Comparison of ENCODE assay signal across 11 cellular contexts in the genomic region with DNA sequence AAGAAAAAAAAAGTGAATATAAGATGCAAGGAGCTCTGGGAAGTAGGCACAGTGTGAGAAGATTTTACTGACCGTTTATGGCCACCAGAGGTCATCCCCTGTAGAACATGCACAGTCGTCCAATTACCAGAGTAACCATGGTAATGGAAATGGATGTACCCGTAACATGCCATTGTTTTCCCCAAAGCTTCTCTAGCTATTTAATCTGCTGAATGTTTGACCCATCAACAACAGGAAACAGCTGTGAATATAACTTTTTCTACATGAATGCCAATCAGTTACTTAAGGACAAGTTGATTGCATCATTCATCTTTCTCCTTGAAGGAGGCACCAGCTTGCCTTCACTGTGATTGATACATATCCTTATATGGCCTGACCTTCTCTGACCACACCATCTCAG.
A peak's percentile ranks its signal among the peaks of the same experiment; 100 is the strongest.
DNase-seq lines count a peak whose midpoint lies in the region; ATAC-seq and TF ChIP-seq lines count a peak whose summit lies in the region.
"Had no signal": no experiment of that assay in that cellular context is flagged by ENCODE, and none has a peak within 500 bp of the region (broad histone marks: within the 10 kb centered on the region; RNA-seq: fewer than 3 reads in every experiment).

No MANE protein-coding gene starts in this region.

- no peaks in the 10 kb centered on the region for H3K27me3 Mint-ChIP-seq in GM23338 (ENCODE audit: insufficient read depth, low read depth, poor library complexity)
- no peaks in the 10 kb centered on the region for H3K27me3 Mint-ChIP-seq in activated CD8-positive, alpha-beta T cell treated with anti-CD3 and anti-CD28 coated beads, Interleukin-2, amount 10 ng/mL, durations not matched to agents 7 days and 5 days (ENCODE audit: low read depth)

- no peaks in the 10 kb centered on the region for H3F3A ChIP-seq in GM23338 (replicated peaks; ENCODE audit: low read depth)

- CTCF ChIA-PET in activated CD8-positive, alpha-beta T cell treated with anti-CD3 and anti-CD28 coated beads, Interleukin-2, amount 10 ng/mL, durations not matched to agents 7 days and 5 days (lab: Charles Lee), result no interaction called here

- POLR2A ChIA-PET in activated CD8-positive, alpha-beta T cell treated with anti-CD3 and anti-CD28 coated beads, Interleukin-2, amount 10 ng/mL, durations not matched to agents 7 days and 5 days (lab: Charles Lee), result no interaction called here

- H3K9me3 ChIP-seq in right lobe of liver, result no peaks in the 10 kb centered on the region
- H3K9me3 ChIP-seq in uterus, result no peaks in the 10 kb centered on the region

- H3K4me2 ChIP-seq in GM23338, result no peak overlapping the region

- TF ChIP-seq CTCF in GM23338 (conservative IDR thresholded peaks at IDR 0.05; ENCODE audit: low read depth in 2 of 2), result peak; percentile 54 to 63
- peak; percentile 40; the same call in 1 of the 2 replicates for TF ChIP-seq CTCF in LNCAP (IDR thresholded peaks at IDR 0.05)
- TF ChIP-seq CTCF in VCaP (conservative IDR thresholded peaks at IDR 0.05), result peak; percentile 68
- TF ChIP-seq CTCF in right lobe of liver (IDR thresholded peaks at IDR 0.05), result peak; percentile 24 to 54 (median 31)
- TF ChIP-seq CTCF in uterus (IDR thresholded peaks at IDR 0.05), result no peak

- no peaks in the 10 kb centered on the region for H4K20me1 ChIP-seq in GM23338 (replicated peaks; ENCODE audit: insufficient read depth)

- no peaks in the 10 kb centered on the region for H3K36me3 Mint-ChIP-seq in GM23338 (ENCODE audit: low read depth)
- no peaks in the 10 kb centered on the region for H3K36me3 Mint-ChIP-seq in activated CD8-positive, alpha-beta T cell treated with anti-CD3 and anti-CD28 coated beads, Interleukin-2, amount 10 ng/mL, durations not matched to agents 7 days and 5 days (ENCODE audit: low read depth)

- intact Hi-C loops in right lobe of liver (cut with DNase I), result no loop called here
- intact Hi-C loops in uterus (cut with DNase I; ENCODE audit: low total_unique reads), result no loop called here

- peak; percentile 36 for DNase-seq in GM23338 (ENCODE audit: low spot score)
- no peak for DNase-seq in right lobe of liver
- no peak for DNase-seq in activated CD8-positive, alpha-beta T cell treated with anti-CD3 and anti-CD28 coated beads, Interleukin-2, amount 10 ng/mL, durations not matched to agents 7 days and 5 days
- DNase-seq in uterus, result no peak
- DNase-seq: DMS79; effector memory CD4-positive, alpha-beta T cell; hypothalamus had no signal

- H3K4me3 ChIP-seq in GM23338 (no peak overlapping the region), right lobe of liver (no peak overlapping the region), uterus (no peak overlapping the region)

- H3K9me2 ChIP-seq in GM23338 (ENCODE audit: insufficient read depth), result no peaks in the 10 kb centered on the region

- H3K27ac ChIP-seq in GM23338 (ENCODE audit: low read depth) (no peak overlapping the region), VCaP (no peak overlapping the region), right lobe of liver (no peak overlapping the region), uterus (no peak overlapping the region)

- no peaks in the 10 kb centered on the region for H3K79me2 ChIP-seq in GM23338 (replicated peaks; ENCODE audit: insufficient read depth)

- no peak overlapping the region for H3K4me3 Mint-ChIP-seq in GM23338
- H3K4me3 Mint-ChIP-seq in activated CD8-positive, alpha-beta T cell treated with anti-CD3 and anti-CD28 coated beads, Interleukin-2, amount 10 ng/mL, durations not matched to agents 7 days and 5 days, result no peak overlapping the region

- no peak overlapping the region for H3K27ac Mint-ChIP-seq in GM23338
- no peak overlapping the region for H3K27ac Mint-ChIP-seq in activated CD8-positive, alpha-beta T cell treated with anti-CD3 and anti-CD28 coated beads, Interleukin-2, amount 10 ng/mL, durations not matched to agents 7 days and 5 days

- no peaks in the 10 kb centered on the region for H3K4me1 Mint-ChIP-seq in GM23338
- no peaks in the 10 kb centered on the region for H3K4me1 Mint-ChIP-seq in activated CD8-positive, alpha-beta T cell treated with anti-CD3 and anti-CD28 coated beads, Interleukin-2, amount 10 ng/mL, durations not matched to agents 7 days and 5 days (ENCODE audit: low read depth)

- H3K27me3 ChIP-seq in GM23338 (ENCODE audit: insufficient read depth) (no peaks in the 10 kb centered on the region), right lobe of liver (no peaks in the 10 kb centered on the region), uterus (no peaks in the 10 kb centered on the region)

- WGBS in right lobe of liver (ENCODE audit: insufficient coverage, low coverage, low lambda C conversion rate, missing lambda C conversion rate), result 28% methylated on average over 3 of the region's 3 CpGs

- no peaks in the 10 kb centered on the region for H3K4me1 ChIP-seq in GM23338 (ENCODE audit: insufficient read depth)
- no peaks in the 10 kb centered on the region for H3K4me1 ChIP-seq in right lobe of liver
- no peaks in the 10 kb centered on the region for H3K4me1 ChIP-seq in uterus

- ATAC-seq in GM23338, result peak; percentile 46; the same call in 2 of the 3 replicates
- ATAC-seq in right lobe of liver, result peak; percentile 71 to 74 (median 74)
- no peak for ATAC-seq in activated CD8-positive, alpha-beta T cell treated with anti-CD3 and anti-CD28 coated beads, Interleukin-2, amount 10 ng/mL, durations not matched to agents 7 days and 5 days
- ATAC-seq in GM18498 (IDR thresholded peaks at IDR 0.05; ENCODE audit: unreplicated experiment), result no peak
- ATAC-seq in HG02981 (IDR thresholded peaks at IDR 0.05; ENCODE audit: unreplicated experiment), result no peak

- peak overlapping the region; percentile 30; the same call in 1 of the 2 replicates for H2AFZ ChIP-seq in GM23338

- TF ChIP-seq POLR2A in right lobe of liver (IDR thresholded peaks at IDR 0.05) (no peak), uterus (IDR thresholded peaks at IDR 0.05) (no peak)

- H3K36me3 ChIP-seq in GM23338 (ENCODE audit: insufficient read depth), result no peaks in the 10 kb centered on the region
- no peaks in the 10 kb centered on the region for H3K36me3 ChIP-seq in right lobe of liver
- no peaks in the 10 kb centered on the region for H3K36me3 ChIP-seq in uterus

- H3K9me3 Mint-ChIP-seq in GM23338, result no peaks in the 10 kb centered on the region
- peaks cover 19% of the 10 kb centered on the region for H3K9me3 Mint-ChIP-seq in activated CD8-positive, alpha-beta T cell treated with anti-CD3 and anti-CD28 coated beads, Interleukin-2, amount 10 ng/mL, durations not matched to agents 7 days and 5 days (ENCODE audit: insufficient read depth)

TF ChIP-seq in GM23338, 12 proteins besides CTCF, POLR2A, EP300 and RAD21 (continues in another document):
- TF ChIP-seq ZNF331 (CRISPR knock-in tag; IDR thresholded peaks at IDR 0.05; ENCODE audit: low read depth) (no peak), NANOG (IDR thresholded peaks at IDR 0.05; ENCODE audit: borderline replicate concordance) (no peak)

Comparison
In these comparisons a context has a peak if more than half of its experiments do, and no peak if none do; other contexts are left out.
1. ATAC-seq: peak in GM23338 (single experiment) and right lobe of liver (4 of 4); none in activated CD8-positive, alpha-beta T cell treated with anti-CD3 and anti-CD28 coated beads, Interleukin-2, amount 10 ng/mL, durations not matched to agents 7 days and 5 days (single experiment), GM18498 (single experiment) and HG02981 (single experiment).
2. CTCF ChIP-seq: peak in GM23338 (2 of 2), LNCAP (single experiment), VCaP (single experiment) and right lobe of liver (4 of 4); none in uterus (0 of 4).